Comparison of ENCODE assay signal across 16 cellular contexts in the genomic region with DNA sequence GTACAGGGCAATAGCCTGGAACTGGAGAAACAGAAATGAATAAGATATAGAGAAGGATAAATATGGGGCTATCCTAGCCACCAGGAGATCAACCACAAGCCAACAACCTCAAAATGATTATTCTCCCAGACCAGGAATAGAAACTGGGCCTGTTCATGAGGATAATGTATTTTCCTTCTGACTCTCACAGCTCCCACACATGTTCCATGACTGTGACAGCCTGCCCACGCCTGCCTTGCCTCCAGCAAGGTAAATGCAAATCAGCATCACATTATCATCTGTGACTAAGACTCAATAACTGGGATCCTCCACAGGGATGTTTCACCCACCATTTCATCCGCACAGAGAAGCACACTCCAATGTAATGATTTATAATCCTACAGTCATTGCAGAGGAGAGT. TPM values are rescaled to one million over a fixed set of nuclear protein-coding genes. Genes with fewer than 3 reads are reported as not detected.
DNase-seq lines count a peak whose midpoint lies in the region; FAIRE-seq and TF ChIP-seq lines count a peak whose summit lies in the region.
"Had no signal": no experiment of that assay in that cellular context is flagged by ENCODE, and none has a peak within 500 bp of the region (broad histone marks: within the 10 kb centered on the region; RNA-seq: fewer than 3 reads in every experiment).

No MANE protein-coding gene starts in this region.

- H3K27ac Mint-ChIP-seq in activated T-helper 1 cell treated with anti-CD3 and anti-CD28 coated beads, Interleukin-12 subunit alpha, Interleukin-12 subunit beta, Interleukin-2, Interleukin-4 antibody, amounts not matched to agents 30 ng/mL and 10 ng/mL and 1 ng/mL, durations not matched to agents 14 hours and 24 hours and 36 hours: peak overlapping the region; percentile 74
- H3K27ac Mint-ChIP-seq in neural progenitor cell: no peak overlapping the region
- H3K27ac Mint-ChIP-seq: HFFc6, T-cell had no signal

- no peak overlapping the region for H2AFZ ChIP-seq in neural progenitor cell (replicated peaks)

- H3K9me3 ChIP-seq in esophagus (ENCODE audit: control insufficient read depth in 2 of 2, insufficient read depth in 1 of 2, low read depth in 1 of 2, low read length in 1 of 2) (no peaks in the 10 kb centered on the region), neural progenitor cell (ENCODE audit: low read depth) (no peaks in the 10 kb centered on the region), kidney (ENCODE audit: control insufficient read depth in 1 of 2, low read length in 2 of 2) (no peaks in the 10 kb centered on the region)

- peak overlapping the region; percentile 63 to 83 for H3K27ac ChIP-seq in esophagus (ENCODE audit: low read depth in 2 of 2, low read length in 1 of 2)
- no peak overlapping the region for H3K27ac ChIP-seq in neural progenitor cell
- H3K27ac ChIP-seq in kidney (ENCODE audit: low read depth in 2 of 2, low read length in 2 of 2): no peak overlapping the region

- H3K36me3 ChIP-seq in esophagus (ENCODE audit: control insufficient read depth in 2 of 2, insufficient read depth in 2 of 2, low read length in 1 of 2) (peaks cover 5 to 12% of the 10 kb centered on the region in 2 donors), neural progenitor cell (peaks cover 11% of the 10 kb centered on the region), kidney (ENCODE audit: control insufficient read depth in 1 of 2, insufficient read depth in 2 of 2, low read length in 2 of 2) (peaks cover 20 to 42% of the 10 kb centered on the region in 2 donors)

- no peak overlapping the region for H3K4me2 ChIP-seq in neural progenitor cell
- H3K4me2 ChIP-seq: smooth muscle cell had no signal

- H3K9me3 Mint-ChIP-seq in activated T-helper 1 cell treated with anti-CD3 and anti-CD28 coated beads, Interleukin-12 subunit alpha, Interleukin-12 subunit beta, Interleukin-2, Interleukin-4 antibody, amounts not matched to agents 30 ng/mL and 10 ng/mL and 1 ng/mL, durations not matched to agents 14 hours and 24 hours and 36 hours: no peaks in the 10 kb centered on the region
- H3K9me3 Mint-ChIP-seq in neural progenitor cell: no peaks in the 10 kb centered on the region
- H3K9me3 Mint-ChIP-seq: HFFc6, T-cell had no signal

- intact Hi-C loops in activated T-helper 1 cell treated with anti-CD3 and anti-CD28 coated beads, Interleukin-12 subunit alpha, Interleukin-12 subunit beta, Interleukin-2, Interleukin-4 antibody, amounts not matched to agents 30 ng/mL and 10 ng/mL and 1 ng/mL, durations not matched to agents 14 hours and 24 hours and 36 hours (cut with micrococcal nuclease): loop anchor here (5.0 kb wide), 4 partner anchors 139 to 431 kb away; partner anchors contain the start of genes CDC42SE1, RPRD2 and TARS2
- intact Hi-C loops in kidney (cut with DNase I): loop anchor here (10.0 kb wide), 1 partner anchor 51 kb away; the partner anchor contains the start of gene MCL1

- peaks cover 51% of the 10 kb centered on the region for H3K36me3 Mint-ChIP-seq in activated T-helper 1 cell treated with anti-CD3 and anti-CD28 coated beads, Interleukin-12 subunit alpha, Interleukin-12 subunit beta, Interleukin-2, Interleukin-4 antibody, amounts not matched to agents 30 ng/mL and 10 ng/mL and 1 ng/mL, durations not matched to agents 14 hours and 24 hours and 36 hours (ENCODE audit: low read depth)
- H3K36me3 Mint-ChIP-seq in neural progenitor cell: peaks cover 38% of the 10 kb centered on the region

- peaks cover 30% of the 10 kb centered on the region for H3K79me2 ChIP-seq in neural progenitor cell (ENCODE audit: low read depth)

- H3K4me1 ChIP-seq in esophagus (ENCODE audit: control insufficient read depth in 2 of 2, insufficient read depth in 2 of 2, low read length in 1 of 2): peaks cover 5% of the 10 kb centered on the region in 2 donors
- peaks cover 5% of the 10 kb centered on the region for H3K4me1 ChIP-seq in neural progenitor cell
- H3K4me1 ChIP-seq in kidney (ENCODE audit: control insufficient read depth in 1 of 2, insufficient read depth in 1 of 2, low read depth in 1 of 2, low read length in 2 of 2): peaks cover 5 to 9% of the 10 kb centered on the region in 2 donors

- H3K4me3 ChIP-seq in esophagus (ENCODE audit: low read depth in 1 of 2, low read length in 2 of 2) (no peak overlapping the region), neural progenitor cell (no peak overlapping the region), kidney (ENCODE audit: low read length in 2 of 2) (no peak overlapping the region)
- H3K4me3 ChIP-seq: smooth muscle cell had no signal

- DNase-seq in activated T-cell treated with anti-CD3 and anti-CD28 coated beads, Interleukin-2, amount 50 U/mL, for 48 hours: peak; percentile 44 to 57
- DNase-seq in activated T-cell treated with anti-CD3 and anti-CD28 coated beads, Interleukin-2, amount 50 U/mL, for 1 hour: no peak
- no peak for DNase-seq in activated T-helper 1 cell treated with anti-CD3 and anti-CD28 coated beads, Interleukin-12 subunit alpha, Interleukin-12 subunit beta, Interleukin-2, Interleukin-4 antibody, amounts not matched to agents 30 ng/mL and 10 ng/mL and 1 ng/mL, durations not matched to agents 14 hours and 24 hours and 36 hours (ENCODE audit: low spot score)
- DNase-seq in stimulated activated CD4-positive, alpha-beta T cell treated with anti-CD3 and anti-CD28 coated beads, TNF-alpha, amount 100 ng/mL, for 24 hours (ENCODE audit: low read depth in 3 of 3): peak in 2 of 3 experiments; percentile 34 to 44
- DNase-seq in DMS 273 (lab: John Stamatoyannopoulos, UW; ENCODE audit: unreplicated experiment): no peak
- no peak for DNase-seq in neural progenitor cell (ENCODE audit: low spot score)
- DNase-seq in kidney: no peak
- DNase-seq: effector memory CD4-positive, alpha-beta T cell; glutamatergic neuron; HFFc6; MV-4-11; NCI-H2227 treated with DMSO at 0.1 percent for 48 hours; T-cell had no signal

- WGBS in esophagus, 2 donors: 51 to 71% methylated on average over 2 of the region's 2 CpGs

- H3K4me1 Mint-ChIP-seq in activated T-helper 1 cell treated with anti-CD3 and anti-CD28 coated beads, Interleukin-12 subunit alpha, Interleukin-12 subunit beta, Interleukin-2, Interleukin-4 antibody, amounts not matched to agents 30 ng/mL and 10 ng/mL and 1 ng/mL, durations not matched to agents 14 hours and 24 hours and 36 hours (ENCODE audit: low read depth): peaks cover 72% of the 10 kb centered on the region
- peaks cover 4% of the 10 kb centered on the region for H3K4me1 Mint-ChIP-seq in neural progenitor cell

- H4K20me1 ChIP-seq in neural progenitor cell (ENCODE audit: low read depth): peaks cover 4% of the 10 kb centered on the region

- H3K27me3 ChIP-seq in esophagus (ENCODE audit: control insufficient read depth in 1 of 2, insufficient read depth in 2 of 2, low read length in 2 of 2): no peaks in the 10 kb centered on the region
- no peaks in the 10 kb centered on the region for H3K27me3 ChIP-seq in neural progenitor cell

- FAIRE-seq in kidney (lab: Jason Lieb, UNC): no peak
- FAIRE-seq: D721Med had no signal

- H3K27me3 Mint-ChIP-seq in activated T-helper 1 cell treated with anti-CD3 and anti-CD28 coated beads, Interleukin-12 subunit alpha, Interleukin-12 subunit beta, Interleukin-2, Interleukin-4 antibody, amounts not matched to agents 30 ng/mL and 10 ng/mL and 1 ng/mL, durations not matched to agents 14 hours and 24 hours and 36 hours (ENCODE audit: insufficient read depth): no peaks in the 10 kb centered on the region
- H3K27me3 Mint-ChIP-seq in neural progenitor cell (ENCODE audit: insufficient read depth, low read depth): no peaks in the 10 kb centered on the region
- H3K27me3 Mint-ChIP-seq: T-cell had no signal

- H3F3A ChIP-seq in neural progenitor cell (ENCODE audit: low read depth): peaks cover 32% of the 10 kb centered on the region

- TF ChIP-seq CTCF in neural progenitor cell (IDR thresholded peaks at IDR 0.05) (no peak), kidney (IDR thresholded peaks at IDR 0.05; ENCODE audit: borderline replicate concordance, extremely low read depth, insufficient read depth) (no peak)

- H3K9ac ChIP-seq in neural progenitor cell: no peak overlapping the region
- no peak overlapping the region for H3K9ac ChIP-seq in kidney (ENCODE audit: low read length in 2 of 2)

- peak overlapping the region; percentile 48 for H3K4me3 Mint-ChIP-seq in activated T-helper 1 cell treated with anti-CD3 and anti-CD28 coated beads, Interleukin-12 subunit alpha, Interleukin-12 subunit beta, Interleukin-2, Interleukin-4 antibody, amounts not matched to agents 30 ng/mL and 10 ng/mL and 1 ng/mL, durations not matched to agents 14 hours and 24 hours and 36 hours
- no peak overlapping the region for H3K4me3 Mint-ChIP-seq in neural progenitor cell
- H3K4me3 Mint-ChIP-seq: HFFc6, T-cell had no signal

RNA-seq across cellular contexts. Expression of gene ENSA, which starts 3.3 kb away (rescaled TPM):
- total RNA-seq in activated T-helper 1 cell treated with anti-CD3 and anti-CD28 coated beads, Interleukin-12 subunit alpha, Interleukin-12 subunit beta, Interleukin-2, Interleukin-4 antibody, amounts not matched to agents 30 ng/mL and 10 ng/mL and 1 ng/mL, durations not matched to agents 14 hours and 24 hours and 36 hours: 282 and 285 TPM in 2 replicates
- polyA plus RNA-seq in esophagus: 100 to 1,000 TPM; 290 to 298 TPM
- 133 and 201 TPM in 2 replicates for total RNA-seq in neural progenitor cell (ENCODE audit: low replicate concordance)
- 193 TPM for total RNA-seq in kidney
- polyA plus RNA-seq in kidney (ENCODE audit: insufficient read depth, low read depth, low replicate concordance): 172 TPM

RNA-seq across cellular contexts. Expression of gene MCL1, which starts 46.7 kb away (rescaled TPM):
- 311 and 317 TPM in 2 replicates for total RNA-seq in activated T-helper 1 cell treated with anti-CD3 and anti-CD28 coated beads, Interleukin-12 subunit alpha, Interleukin-12 subunit beta, Interleukin-2, Interleukin-4 antibody, amounts not matched to agents 30 ng/mL and 10 ng/mL and 1 ng/mL, durations not matched to agents 14 hours and 24 hours and 36 hours
- polyA plus RNA-seq in esophagus (100 to 1,000 TPM in 1 of 2 donors, 10 to 100 TPM in 1; 99.3 to 101 TPM), kidney (ENCODE audit: insufficient read depth, low read depth, low replicate concordance) (79.5 TPM)
- total RNA-seq in neural progenitor cell (ENCODE audit: low replicate concordance) (202 and 232 TPM in 2 replicates), kidney (253 TPM)

Comparison
In these comparisons a context has a peak if more than half of its experiments do, and no peak if none do; other contexts are left out.
1. DNase-seq: peak in activated T-cell treated with anti-CD3 and anti-CD28 coated beads, Interleukin-2, amount 50 U/mL, for 48 hours (2 of 2) and stimulated activated CD4-positive, alpha-beta T cell treated with anti-CD3 and anti-CD28 coated beads, TNF-alpha, amount 100 ng/mL, for 24 hours (2 of 3); none in activated T-cell treated with anti-CD3 and anti-CD28 coated beads, Interleukin-2, amount 50 U/mL, for 1 hour (single experiment), activated T-helper 1 cell treated with anti-CD3 and anti-CD28 coated beads, Interleukin-12 subunit alpha, Interleukin-12 subunit beta, Interleukin-2, Interleukin-4 antibody, amounts not matched to agents 30 ng/mL and 10 ng/mL and 1 ng/mL, durations not matched to agents 14 hours and 24 hours and 36 hours (single experiment), DMS 273 (single experiment), neural progenitor cell (single experiment) and kidney (single experiment).
2. H3K27ac ChIP-seq: peak in esophagus (2 of 2); none in neural progenitor cell (single experiment) and kidney (0 of 2).